Comparison of ENCODE assay signal across 7 cellular contexts in genomic region chr1:244970236-244970652, GRCh38.
DNase-seq lines count a peak whose midpoint lies in the region; ATAC-seq, FAIRE-seq and TF ChIP-seq lines count a peak whose summit lies in the region.

No MANE protein-coding gene starts in this region.

- H4K20me1 ChIP-seq in SK-N-SH (ENCODE audit: insufficient read depth) = no peaks in the 10 kb centered on the region
- H4K20me1 ChIP-seq in K562 (replicated peaks; ENCODE audit: control insufficient read depth, insufficient read depth, low read length) = no peaks in the 10 kb centered on the region

- H3K4me3 ChIP-seq in NB4 (ENCODE audit: low read depth, low read length) = peak overlapping the region; percentile 63
- H3K4me3 ChIP-seq in SK-N-SH (ENCODE audit: low read depth in 2 of 2, low read length in 1 of 2) = peak overlapping the region; percentile 74 to 76
- H3K4me3 ChIP-seq in K562 = peak overlapping the region; percentile 53
- H3K4me3 ChIP-seq in kidney (ENCODE audit: low read length in 2 of 2) = peak overlapping the region; percentile 52 to 78

- H3K9me3 ChIP-seq in SK-N-SH (no peaks in the 10 kb centered on the region), K562 (replicated peaks; ENCODE audit: control insufficient read depth, insufficient read depth, low read depth, low read length) (no peaks in the 10 kb centered on the region), kidney (ENCODE audit: control insufficient read depth in 1 of 2, low read length in 2 of 2) (no peaks in the 10 kb centered on the region)

- POLR2A ChIA-PET in SK-N-SH (lab: Yijun Ruan, JAX) = interaction anchor here (0.5 to 4.9 kb wide), 7 partner anchors 72 to 817 kb away, joined by 3 to 47 read pairs (median 8); partner anchors contain the start of genes COX20 and HNRNPU
- POLR2A ChIA-PET in K562 (lab: Yijun Ruan, JAX) = interaction anchor here (0.5 to 3.5 kb wide), 10 partner anchors 9 to 317 kb away, joined by 3 to 17 read pairs (median 4); partner anchors contain the start of genes COX20 and HNRNPU

- peak; percentile 11 for FAIRE-seq in K562 (lab: Jason Lieb, UNC)
- no peak for FAIRE-seq in kidney (lab: Jason Lieb, UNC)

- no TSS peak for BruUV-seq in K562 (replicated peaks; lab: Mats Ljungman, UMichigan)

- CTCF ChIA-PET in SK-N-SH (lab: Yijun Ruan, JAX) (interaction anchor here (0.8 to 1.9 kb wide), 5 partner anchors 72 to 183 kb away, joined by 3 to 6 read pairs (median 6); partner anchors contain the start of gene HNRNPU), K562 (lab: Yijun Ruan, JAX; ENCODE audit: low intra/inter-chr PET ratio) (interaction anchor here (0.7 to 1.2 kb wide), 2 partner anchors 108 to 912 kb away, joined by 3 read pairs; no protein-coding TSS in a partner anchor)

- no peaks in the 10 kb centered on the region for H3K9me2 ChIP-seq in SK-N-SH

- no peaks in the 10 kb centered on the region for H3K27me3 ChIP-seq in SK-N-SH (ENCODE audit: insufficient read depth)
- no peaks in the 10 kb centered on the region for H3K27me3 ChIP-seq in K562 (ENCODE audit: control insufficient read depth in 2 of 2, insufficient read depth in 2 of 2, low read length in 2 of 2)

- no peak for TF ChIP-seq CTCF in NB4 (IDR thresholded peaks at IDR 0.05; ENCODE audit: low read depth, low read length)
- TF ChIP-seq CTCF in SK-N-SH (IDR thresholded peaks at IDR 0.05) = no peak
- no peak for TF ChIP-seq CTCF in K562 (IDR thresholded peaks at IDR 0.05 in 2 of 3, conservative IDR thresholded peaks at IDR 0.05 in 1 of 3; ENCODE audit: insufficient read depth in 2 of 3, low read depth in 1 of 3, low read length in 3 of 3)
- TF ChIP-seq CTCF in kidney (IDR thresholded peaks at IDR 0.05; ENCODE audit: borderline replicate concordance, extremely low read depth, insufficient read depth) = no peak

- in situ Hi-C loops in K562 (cut with MboI) = loop anchor here (5.0 kb wide), 1 partner anchor 77 kb away; no protein-coding TSS in a partner anchor

- TF ChIP-seq POLR2A in NB4 (IDR thresholded peaks at IDR 0.05; ENCODE audit: extremely low read depth, insufficient read length) (peak; percentile 48), K562 (conservative IDR thresholded peaks at IDR 0.05) (peak; percentile 62)

- H3K4me2 ChIP-seq in SK-N-SH (peak overlapping the region; percentile 94), K562 (ENCODE audit: insufficient read depth, low read length) (peak overlapping the region; percentile 80; the same call in 1 of the 2 replicates)

- H3F3A ChIP-seq in SK-N-SH (replicated peaks; ENCODE audit: insufficient read depth) = peaks cover 36% of the 10 kb centered on the region

- ATAC-seq in GM18502 (IDR thresholded peaks at IDR 0.05; ENCODE audit: poor library complexity, unreplicated experiment) (peak; percentile 70), HG02623 (IDR thresholded peaks at IDR 0.05; ENCODE audit: unreplicated experiment) (peak; percentile 58), K562 (peak; percentile 88)

- H3K9ac ChIP-seq in SK-N-SH (peak overlapping the region; percentile 98), K562 (ENCODE audit: insufficient read depth in 1 of 2, low read depth in 2 of 2, low read length in 2 of 2) (peak overlapping the region; percentile 84 to 94), kidney (ENCODE audit: low read length in 2 of 2) (peak overlapping the region in 1 of 2 donors; percentile 31)

- no peaks in the 10 kb centered on the region for H3K9me1 ChIP-seq in K562 (ENCODE audit: control insufficient read depth, insufficient read depth, low read length)

- H3K4me1 ChIP-seq in SK-N-SH (ENCODE audit: control insufficient read depth in 1 of 2, insufficient read depth in 2 of 2, low read depth in 1 of 2, low read length in 1 of 2) (peaks cover 16 to 17% of the 10 kb centered on the region in 2 experiments; a peak in 3 of 4 replicates), K562 (replicated peaks in 1 of 2; ENCODE audit: control insufficient read depth in 2 of 2, insufficient read depth in 2 of 2, low read length in 2 of 2) (peaks cover 14 to 21% of the 10 kb centered on the region in 2 experiments; a peak in 4 of 5 replicates), kidney (ENCODE audit: control insufficient read depth in 1 of 2, insufficient read depth in 1 of 2, low read depth in 1 of 2, low read length in 2 of 2) (peaks cover 3 to 11% of the 10 kb centered on the region in 2 donors)

- peaks cover 22% of the 10 kb centered on the region for H3K79me2 ChIP-seq in SK-N-SH (ENCODE audit: insufficient read depth)
- H3K79me2 ChIP-seq in K562 (ENCODE audit: control insufficient read depth, insufficient read depth, low read length) = peaks cover 29% of the 10 kb centered on the region

- H3K27ac ChIP-seq in SK-N-SH (ENCODE audit: low read depth in 2 of 2, low read length in 1 of 2) = peak overlapping the region; percentile 99 to 100
- H3K27ac ChIP-seq in K562 (ENCODE audit: extremely low read depth, low read depth, low read length) = peak overlapping the region; percentile 95
- H3K27ac ChIP-seq in kidney (ENCODE audit: low read depth in 2 of 2, low read length in 2 of 2) = peak overlapping the region; percentile 99

- TF ChIP-seq EP300 in SK-N-SH (IDR thresholded peaks at IDR 0.05; ENCODE audit: borderline replicate concordance in 1 of 2, low read depth in 1 of 2, low read length in 1 of 2) (no peak; a peak in 1 of 4 replicates), K562 (IDR thresholded peaks at IDR 0.05; ENCODE audit: low read length) (no peak)

- TF ChIP-seq RAD21 in SK-N-SH (IDR thresholded peaks at IDR 0.05; ENCODE audit: low read length) (no peak), K562 (CRISPR knock-in tag; conservative IDR thresholded peaks at IDR 0.05 in 1 of 2, IDR thresholded peaks at IDR 0.05 in 1 of 2) (no peak)

- H3K36me3 ChIP-seq in SK-N-SH (replicated peaks in 1 of 2; ENCODE audit: control insufficient read depth in 1 of 2, insufficient read depth in 2 of 2, low read length in 1 of 2) = no peaks in the 10 kb centered on the region
- H3K36me3 ChIP-seq in K562 (ENCODE audit: control insufficient read depth, insufficient read depth, low read length) = peaks cover 4% of the 10 kb centered on the region; the same call in 1 of the 3 replicates
- H3K36me3 ChIP-seq in kidney (ENCODE audit: control insufficient read depth in 1 of 2, insufficient read depth in 2 of 2, low read length in 2 of 2) = no peaks in the 10 kb centered on the region

- intact Hi-C loops in K562 (cut with micrococcal nuclease) = loop anchor here (1.0 to 5.0 kb wide), 5 partner anchors 72 to 318 kb away; partner anchors contain the start of genes DESI2 and HNRNPU
- intact Hi-C loops in kidney (cut with DNase I) = no loop called here

- H2AFZ ChIP-seq in SK-N-SH (ENCODE audit: low read depth) = no peak overlapping the region
- H2AFZ ChIP-seq in K562 (ENCODE audit: low read depth, low read length) = peak overlapping the region; percentile 91

- 0% methylated on average over 6 of the region's 49 CpGs for WGBS in SK-N-SH (ENCODE audit: low lambda C conversion rate)
- 0% methylated on average over 16 of the region's 49 CpGs for WGBS in K562 (ENCODE audit: insufficient coverage, low coverage, missing lambda C conversion rate)

- DNase-seq in NB4 (ENCODE audit: low read depth) (peak; percentile 92), SK-N-SH (peak; percentile 82), K562 (ENCODE audit: extremely low read depth in 1 of 4, low spot score in 3 of 4) (peak; percentile 83 to 96 (median 90)), kidney (peak; percentile 94)
- peak; percentile 71 for DNase-seq in stimulated activated CD4-positive, alpha-beta T cell treated with anti-CD3 and anti-CD28 coated beads, Interleukin-4, amount 100 ng/mL, for 24 hours

TF ChIP-seq in SK-N-SH, 30 proteins besides CTCF, POLR2A, EP300 and RAD21:
- peak; percentile 63; the same call in 1 of the 2 replicates for TF ChIP-seq GATA2 (CRISPR knock-in tag; IDR thresholded peaks at IDR 0.05)
- TF ChIP-seq TAF1 (IDR thresholded peaks at IDR 0.05; ENCODE audit: borderline replicate concordance, low read depth, low read length) = peak; percentile 33; the same call in 1 of the 2 replicates
- no peak for TF ChIP-seq SIN3A (IDR thresholded peaks at IDR 0.05; ENCODE audit: borderline replicate concordance, low read depth, low read length)

TF ChIP-seq in K562, 482 proteins besides CTCF, POLR2A, EP300 and RAD21 (continues in another document):
- TF ChIP-seq PURB (CRISPR knock-in tag; IDR thresholded peaks at IDR 0.05; ENCODE audit: low read depth) (no peak), PREB (CRISPR knock-in tag; IDR thresholded peaks at IDR 0.05) (no peak), CC2D1A (IDR thresholded peaks at IDR 0.05) (no peak), RBM22 (IDR thresholded peaks at IDR 0.05; ENCODE audit: low read depth, low read length, poor library complexity, severe bottlenecking) (no peak), MECOM (CRISPR knock-in tag; IDR thresholded peaks at IDR 0.05) (no peak), PKNOX1 (IDR thresholded peaks at IDR 0.05) (no peak)

Comparison
In these comparisons a context has a peak if more than half of its experiments do, and no peak if none do; other contexts are left out.
1. Peak in every context shown above with its lines: DNase-seq, ATAC-seq, H3K4me3 ChIP-seq and H3K27ac ChIP-seq.